In genomic region chrX:124665878-124666425, GRCh38 we compare ENCODE assay signal across 26 cellular contexts.
"Had no signal": no experiment of that assay in that cellular context is flagged by ENCODE, and none has a peak within 500 bp of the region (broad histone marks: within the 10 kb centered on the region; RNA-seq: fewer than 3 reads in every experiment).

No MANE protein-coding gene starts in this region.

- H3K27ac Mint-ChIP-seq: activated CD4-positive, alpha-beta memory T cell treated with anti-CD3 and anti-CD28 coated beads, Interleukin-2, amount 10 ng/mL, durations not matched to agents 7 days and 5 days; activated CD4-positive, alpha-beta T cell treated with anti-CD3 and anti-CD28 coated beads for 36 hours; activated naive CD4-positive, alpha-beta T cell treated with anti-CD3 and anti-CD28 coated beads for 36 hours; activated naive CD8-positive, alpha-beta T cell; activated T-helper 17 cell treated with anti-CD3 and anti-CD28 coated beads, Interleukin-2, amount 50 U/mL, for 72 hours; T-cell had no signal

- H3K27ac ChIP-seq: brain microvascular endothelial cell, cardiac muscle cell, SK-N-MC, VCaP had no signal

- H3K9me3 Mint-ChIP-seq: activated CD4-positive, alpha-beta memory T cell treated with anti-CD3 and anti-CD28 coated beads, Interleukin-2, amount 10 ng/mL, durations not matched to agents 7 days and 5 days; activated naive CD4-positive, alpha-beta T cell treated with anti-CD3 and anti-CD28 coated beads for 36 hours; activated T-helper 17 cell treated with anti-CD3 and anti-CD28 coated beads, Interleukin-2, amount 50 U/mL, for 72 hours; T-cell had no signal

- H3K27me3 Mint-ChIP-seq: activated CD4-positive, alpha-beta memory T cell treated with anti-CD3 and anti-CD28 coated beads, Interleukin-2, amount 10 ng/mL, durations not matched to agents 7 days and 5 days; activated CD4-positive, alpha-beta T cell treated with anti-CD3 and anti-CD28 coated beads for 36 hours; activated naive CD8-positive, alpha-beta T cell; activated T-helper 17 cell treated with anti-CD3 and anti-CD28 coated beads, Interleukin-2, amount 50 U/mL, for 72 hours; T-cell had no signal

- H3K4me3 Mint-ChIP-seq: activated CD4-positive, alpha-beta memory T cell treated with anti-CD3 and anti-CD28 coated beads, Interleukin-2, amount 10 ng/mL, durations not matched to agents 7 days and 5 days; activated CD4-positive, alpha-beta T cell treated with anti-CD3 and anti-CD28 coated beads for 36 hours; activated naive CD4-positive, alpha-beta T cell treated with anti-CD3 and anti-CD28 coated beads for 36 hours; activated naive CD8-positive, alpha-beta T cell; activated T-helper 17 cell treated with anti-CD3 and anti-CD28 coated beads, Interleukin-2, amount 50 U/mL, for 72 hours; T-cell had no signal

- H3K4me3 ChIP-seq: cardiac muscle cell, SK-N-MC had no signal

- ATAC-seq: activated CD4-positive, alpha-beta T cell treated with anti-CD3 and anti-CD28 coated beads for 36 hours; activated T-helper 17 cell treated with anti-CD3 and anti-CD28 coated beads, Interleukin-2, amount 50 U/mL, for 72 hours; Right ventricle myocardium inferior; T-cell had no signal

- H3K36me3 Mint-ChIP-seq: activated naive CD8-positive, alpha-beta T cell; T-cell had no signal

- H3K4me1 Mint-ChIP-seq: activated CD4-positive, alpha-beta memory T cell treated with anti-CD3 and anti-CD28 coated beads, Interleukin-2, amount 10 ng/mL, durations not matched to agents 7 days and 5 days; activated T-helper 17 cell treated with anti-CD3 and anti-CD28 coated beads, Interleukin-2, amount 50 U/mL, for 72 hours had no signal

- H3K36me3 ChIP-seq: brain microvascular endothelial cell, cardiac muscle cell had no signal

- DNase-seq: activated CD4-positive, alpha-beta memory T cell treated with anti-CD3 and anti-CD28 coated beads, Interleukin-2, amount 10 ng/mL, durations not matched to agents 7 days and 5 days; activated CD4-positive, alpha-beta T cell treated with anti-CD3 and anti-CD28 coated beads for 36 hours; activated CD4-positive, alpha-beta T cell treated with anti-CD3 and anti-CD28 coated beads, Interleukin-2, amount 50 U/mL, for 1 hour; activated gamma-delta T cell; activated naive CD4-positive, alpha-beta T cell treated with anti-CD3 and anti-CD28 coated beads for 36 hours; activated T-cell treated with anti-CD3 and anti-CD28 coated beads for 4 hours; activated T-cell treated with anti-CD3 and anti-CD28 coated beads, Interleukin-2, amount 50 U/mL, for 48 hours; amygdala; brain microvascular endothelial cell; MM.1S; NCI-H1417; NCI-H1930; NCI-H2107; NCI-H2171 treated with DMSO at 0.1 percent for 48 hours; NCI-H345; NCI-H510A; NCI-H526 treated with DMSO at 0.1 percent for 48 hours; NCI-H82; T-cell; T-helper 2 cell had no signal
